In the genomic region with DNA sequence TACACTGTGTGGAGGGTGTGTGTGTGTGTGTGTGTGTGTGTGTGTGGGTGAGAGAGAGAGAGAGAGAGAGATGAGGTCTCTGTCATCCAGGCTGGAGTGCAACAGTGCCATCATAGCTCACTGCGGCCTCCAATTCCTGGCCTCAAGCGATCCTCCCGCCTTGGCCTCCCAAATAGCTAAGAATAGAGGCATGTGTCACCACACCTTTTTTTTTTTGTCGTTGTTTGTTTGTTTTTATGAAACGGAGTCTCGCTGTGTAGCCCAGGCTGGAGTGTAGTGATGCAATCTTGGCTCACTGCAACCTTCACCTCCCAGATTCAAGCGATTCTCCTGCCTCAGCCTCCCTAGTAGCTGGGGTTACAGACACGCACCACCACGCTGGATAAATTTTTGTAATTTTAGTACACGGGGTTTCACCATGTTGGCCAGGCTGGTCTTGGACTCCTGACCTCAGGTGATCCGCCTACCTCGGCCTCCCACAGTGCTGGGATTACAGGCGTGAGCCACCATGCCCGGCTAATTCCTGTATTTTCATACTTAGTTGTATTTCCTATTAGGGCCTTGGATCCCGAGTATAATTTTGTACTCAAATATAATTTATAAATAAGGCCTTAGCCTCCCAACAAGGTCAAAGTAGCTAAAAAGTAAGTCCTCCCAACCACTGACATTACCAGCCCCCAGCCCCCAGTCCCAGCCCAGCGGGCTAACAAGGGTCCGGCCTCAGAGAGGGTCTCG, we compare ENCODE assay signal across 8 cellular contexts. TPM values are rescaled to one million over a fixed set of nuclear protein-coding genes. Genes with fewer than 3 reads are reported as not detected.
DNase-seq lines count a peak whose midpoint lies in the region; ATAC-seq and TF ChIP-seq lines count a peak whose summit lies in the region.
"Not testable (repeated sequence)": the region's sequence is repeated elsewhere in the genome, so short reads cannot be mapped to it uniquely, and the experiment has no call there.

No MANE protein-coding gene starts in this region.

- H3K4me3 Mint-ChIP-seq in GM23338: peak overlapping the region; percentile 69
- peak overlapping the region; percentile 82 for H3K4me3 Mint-ChIP-seq in activated T-cell treated with anti-CD3 and anti-CD28 coated beads, Interleukin-2, amount 50 U/mL, for 24 hours

- not testable (repeated sequence) for H3K9me3 ChIP-seq in OCI-LY1 (ENCODE audit: low read length); colonic mucosa; right atrium auricular region; mucosa of stomach (ENCODE audit: control insufficient read depth, low read length)

- H3K9ac ChIP-seq in OCI-LY1 (ENCODE audit: low read length): peak overlapping the region; percentile 90
- H3K9ac ChIP-seq in colonic mucosa (ENCODE audit: low read depth in 2 of 2, low read length in 2 of 2): peak overlapping the region; percentile 46 to 86
- H3K9ac ChIP-seq in mucosa of stomach (ENCODE audit: low read length): peak overlapping the region; percentile 83

- H3K36me3 Mint-ChIP-seq in GM23338 (ENCODE audit: low read depth): not testable (repeated sequence)
- peaks cover 28% of the 10 kb centered on the region for H3K36me3 Mint-ChIP-seq in activated T-cell treated with anti-CD3 and anti-CD28 coated beads, Interleukin-2, amount 50 U/mL, for 24 hours (ENCODE audit: low read depth)

- H3K27ac ChIP-seq in 22Rv1: peak overlapping the region; percentile 85
- peak overlapping the region; percentile 86 for H3K27ac ChIP-seq in GM23338 (ENCODE audit: low read depth)
- peak overlapping the region; percentile 69 for H3K27ac ChIP-seq in OCI-LY1 (ENCODE audit: low read depth, low read length, poor library complexity, severe bottlenecking)
- H3K27ac ChIP-seq in colonic mucosa: peak overlapping the region; percentile 87
- peak overlapping the region; percentile 81 to 83 for H3K27ac ChIP-seq in right atrium auricular region
- peak overlapping the region; percentile 65 to 87 (median 81) for H3K27ac ChIP-seq in skin epidermis

- not testable (repeated sequence) for H3F3A ChIP-seq in GM23338 (replicated peaks; ENCODE audit: low read depth); OCI-LY1 (ENCODE audit: insufficient read depth, low read length)

- DNase-seq in GM23338 (ENCODE audit: low spot score); activated T-cell treated with anti-CD3 and anti-CD28 coated beads, Interleukin-2, amount 50 U/mL, for 24 hours; colonic mucosa: not testable (repeated sequence)
- DNase-seq in right atrium auricular region (ENCODE audit: low spot score): peak; percentile 49

- H3K9me2 ChIP-seq in GM23338 (ENCODE audit: insufficient read depth); OCI-LY1 (ENCODE audit: low read depth, low read length): not testable (repeated sequence)

- H2AFZ ChIP-seq in GM23338 (peak overlapping the region; percentile 97), OCI-LY1 (ENCODE audit: low read length) (0 out of 2 replicates have a peak overlapping the region, but pooled peaks have one; percentile 40)

- H3K79me2 ChIP-seq in GM23338 (replicated peaks; ENCODE audit: insufficient read depth); OCI-LY1 (ENCODE audit: insufficient read depth, low read length): not testable (repeated sequence)

- H3K4me3 ChIP-seq in GM23338 (peak overlapping the region; percentile 84), OCI-LY1 (ENCODE audit: low read depth, low read length, poor library complexity, severe bottlenecking) (peak overlapping the region; percentile 75), colonic mucosa (peak overlapping the region; percentile 79), right atrium auricular region (peak overlapping the region; percentile 53 to 64), mucosa of stomach (ENCODE audit: low read length) (peak overlapping the region; percentile 28), skin epidermis (peak overlapping the region; percentile 48 to 85 (median 65))

- not testable (repeated sequence) for TF ChIP-seq CTCF in 22Rv1 (IDR thresholded peaks at IDR 0.05); GM23338 (conservative IDR thresholded peaks at IDR 0.05; ENCODE audit: low read depth in 2 of 2); OCI-LY1 (IDR thresholded peaks at IDR 0.05; ENCODE audit: low read length); colonic mucosa (IDR thresholded peaks at IDR 0.05); right atrium auricular region (IDR thresholded peaks at IDR 0.05)

- not testable (repeated sequence) for H3K27ac Mint-ChIP-seq in GM23338
- H3K27ac Mint-ChIP-seq in activated T-cell treated with anti-CD3 and anti-CD28 coated beads, Interleukin-2, amount 50 U/mL, for 24 hours: peak overlapping the region; percentile 91

- not testable (repeated sequence) for H3K27me3 ChIP-seq in GM23338 (ENCODE audit: insufficient read depth); OCI-LY1 (ENCODE audit: insufficient read depth, low read length); colonic mucosa; right atrium auricular region; mucosa of stomach (ENCODE audit: control insufficient read depth, insufficient read depth, low read length)

- H3K36me3 ChIP-seq in GM23338 (ENCODE audit: insufficient read depth); OCI-LY1 (ENCODE audit: insufficient read depth, low read length); colonic mucosa; right atrium auricular region; mucosa of stomach (ENCODE audit: control insufficient read depth, insufficient read depth, low read length): not testable (repeated sequence)

- H3K4me1 Mint-ChIP-seq in GM23338: not testable (repeated sequence)
- peaks cover 51% of the 10 kb centered on the region for H3K4me1 Mint-ChIP-seq in activated T-cell treated with anti-CD3 and anti-CD28 coated beads, Interleukin-2, amount 50 U/mL, for 24 hours (ENCODE audit: low read depth)

- H3K4me2 ChIP-seq in GM23338: peak overlapping the region; percentile 94
- H3K4me2 ChIP-seq in OCI-LY1 (ENCODE audit: low read length): peak overlapping the region; percentile 96

- not testable (repeated sequence) for ATAC-seq in GM23338

- H4K20me1 ChIP-seq in GM23338 (replicated peaks; ENCODE audit: insufficient read depth); OCI-LY1 (ENCODE audit: insufficient read depth, low read length): not testable (repeated sequence)

- not testable (repeated sequence) for H3K27me3 Mint-ChIP-seq in GM23338 (ENCODE audit: insufficient read depth, low read depth, poor library complexity); activated T-cell treated with anti-CD3 and anti-CD28 coated beads, Interleukin-2, amount 50 U/mL, for 24 hours

- H3K9me3 Mint-ChIP-seq in GM23338; activated T-cell treated with anti-CD3 and anti-CD28 coated beads, Interleukin-2, amount 50 U/mL, for 24 hours: not testable (repeated sequence)

- not testable (repeated sequence) for H3K4me1 ChIP-seq in GM23338 (ENCODE audit: insufficient read depth); colonic mucosa; right atrium auricular region; mucosa of stomach (ENCODE audit: control insufficient read depth, insufficient read depth, low read length)
- peaks cover 55% of the 10 kb centered on the region for H3K4me1 ChIP-seq in OCI-LY1 (ENCODE audit: insufficient read depth, low read length, severe bottlenecking)

- intact Hi-C loops in colonic mucosa (cut with DNase I): not testable (repeated sequence)

RNA-seq across cellular contexts. Expression of gene SLC25A15, which starts 0.7 kb away (rescaled TPM):
- 32.6 and 32.8 TPM in 2 replicates for total RNA-seq in GM23338 (2014; rRNA removed; shearing (Covaris generic))
- polyA plus RNA-seq in GM23338 (2016; fragmentation: Nextera tagmentation; extraction: Ambion mirVana): 6.5 and 7.3 TPM in 2 replicates
- total RNA-seq in colonic mucosa (10 to 100 TPM in 1 of 2 donors, 1 to 10 TPM in 1; 6.8 to 14.5 TPM), right atrium auricular region (1 to 10 TPM; 5.9 to 6.0 TPM)

RNA-seq across cellular contexts. Expression of gene MRPS31, which starts 17.7 kb away (rescaled TPM):
- total RNA-seq in GM23338 (2014; rRNA removed; shearing (Covaris generic)): 26.1 and 26.8 TPM in 2 replicates
- 62.2 and 62.7 TPM in 2 replicates for polyA plus RNA-seq in GM23338 (2016; fragmentation: Nextera tagmentation; extraction: Ambion mirVana)
- 10 to 100 TPM; 18.1 to 21.7 TPM for total RNA-seq in colonic mucosa
- 10 to 100 TPM; 17.8 to 31.5 TPM for total RNA-seq in right atrium auricular region

Comparison
In these comparisons a context has a peak if more than half of its experiments do, and no peak if none do; other contexts are left out.
1. H3K4me3 ChIP-seq: peak in every context shown above with its lines; median percentile 84 in GM23338; 79 in colonic mucosa; 75 in OCI-LY1; 65 in skin epidermis; 58 in right atrium auricular region; 28 in mucosa of stomach.